Comparison of ENCODE assay signal across 8 cellular contexts in the genomic region with DNA sequence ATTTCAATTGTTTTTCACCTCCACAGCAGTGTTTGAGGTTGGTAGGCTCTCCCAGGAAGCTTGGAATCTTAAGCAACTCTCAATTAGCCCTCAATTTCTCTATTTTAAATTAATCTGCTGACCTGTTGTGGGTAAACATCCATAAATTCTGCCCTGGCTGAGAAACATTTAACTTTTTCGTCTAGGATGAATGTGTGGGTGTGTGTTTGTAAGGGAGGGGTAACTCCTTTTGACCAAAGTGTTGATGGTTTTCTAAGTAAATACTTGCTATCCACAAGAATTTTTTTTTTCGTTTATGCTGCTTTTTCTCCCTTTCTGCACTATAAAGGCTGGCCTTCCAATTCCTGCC. TPM values are rescaled to one million over a fixed set of nuclear protein-coding genes. Genes with fewer than 3 reads are reported as not detected.
DNase-seq lines count a peak whose midpoint lies in the region; ATAC-seq, FAIRE-seq and TF ChIP-seq lines count a peak whose summit lies in the region.

No MANE protein-coding gene starts in this region.

- H3K36me3 ChIP-seq in OCI-LY7 (ENCODE audit: insufficient read depth, low read length), result peaks cover 27% of the 10 kb centered on the region
- no peaks in the 10 kb centered on the region for H3K36me3 ChIP-seq in endothelial cell of umbilical vein (ENCODE audit: control insufficient read depth in 2 of 2, extremely low read depth in 1 of 2, insufficient read depth in 2 of 2, low read length in 2 of 2)
- no peaks in the 10 kb centered on the region for H3K36me3 ChIP-seq in neutrophil

- H3K9ac ChIP-seq in endothelial cell of umbilical vein (replicated peaks; ENCODE audit: extremely low read depth, insufficient read depth, low read length), result peak overlapping the region; percentile 86

- H3K4me3 ChIP-seq in OCI-LY7 (ENCODE audit: low read depth, low read length, poor library complexity, severe bottlenecking) (peak overlapping the region; percentile 92), endothelial cell of umbilical vein (replicated peaks in 1 of 3; ENCODE audit: insufficient read depth in 1 of 3, low read depth in 1 of 3, low read length in 3 of 3) (peak overlapping the region; percentile 63 to 94 (median 80)), neutrophil (ENCODE audit: low read depth in 1 of 2, low read length in 1 of 2) (peak overlapping the region; percentile 82 to 93)

- H3K9me3 Mint-ChIP-seq in CD4-positive, alpha-beta T cell, result no peaks in the 10 kb centered on the region

- intact Hi-C loops in CD4-positive, alpha-beta T cell (cut with DNase I, micrococcal nuclease), result loop anchor here (2.0 to 10.0 kb wide), 8 partner anchors 132 to 1140 kb away; partner anchors contain the start of genes CHCHD1 (in 1 of the 2), DNAJB12 (in 1 of the 2), DNAJC9 (in 1 of the 2) and MICU1 (in 1 of the 2)
- intact Hi-C loops in OCI-LY7 (cut with micrococcal nuclease; ENCODE audit: unreplicated experiment), result loop anchor here (2.0 kb wide), 1 partner anchor 82 kb away; no protein-coding TSS in a partner anchor
- intact Hi-C loops in endothelial cell of umbilical vein (cut with micrococcal nuclease), result no loop called here

- peak overlapping the region; percentile 50; the same call in 1 of the 2 replicates for H2AFZ ChIP-seq in OCI-LY7 (ENCODE audit: low read length)
- peak overlapping the region; percentile 58 for H2AFZ ChIP-seq in endothelial cell of umbilical vein (ENCODE audit: low read depth, low read length)

- FAIRE-seq in endothelial cell of umbilical vein (lab: Jason Lieb, UNC), result peak; percentile 40

- H3K9me3 ChIP-seq in CD4-positive, alpha-beta T cell (ENCODE audit: control insufficient read depth, low read length), result no peaks in the 10 kb centered on the region
- H3K9me3 ChIP-seq in OCI-LY7 (ENCODE audit: low read length) (no peaks in the 10 kb centered on the region), endothelial cell of umbilical vein (replicated peaks; ENCODE audit: control insufficient read depth, insufficient read depth, low read length) (no peaks in the 10 kb centered on the region), neutrophil (no peaks in the 10 kb centered on the region)

- H3K4me1 ChIP-seq in OCI-LY7 (ENCODE audit: insufficient read depth, low read length, poor library complexity, severe bottlenecking), result peaks cover 25% of the 10 kb centered on the region
- H3K4me1 ChIP-seq in endothelial cell of umbilical vein (ENCODE audit: control insufficient read depth, extremely low read depth, insufficient read depth, low read length), result peaks cover 25% of the 10 kb centered on the region
- peaks cover 34 to 35% of the 10 kb centered on the region in 2 experiments for H3K4me1 ChIP-seq in neutrophil (ENCODE audit: control insufficient read depth in 1 of 2, insufficient read depth in 1 of 2, low read depth in 1 of 2, low read length in 1 of 2)

- H3K9me1 ChIP-seq in endothelial cell of umbilical vein (replicated peaks; ENCODE audit: control insufficient read depth, extremely low read depth, insufficient read depth, low read length), result no peaks in the 10 kb centered on the region

- peaks cover 61% of the 10 kb centered on the region for H3K4me1 Mint-ChIP-seq in CD4-positive, alpha-beta T cell (ENCODE audit: low read depth)

- BruUV-seq in OCI-LY7 (replicated peaks; lab: Mats Ljungman, UMichigan), result TSS peak; percentile 74
- BruUV-seq in endothelial cell of umbilical vein (replicated peaks; lab: Mats Ljungman, UMichigan), result no TSS peak

- H3K36me3 Mint-ChIP-seq in CD4-positive, alpha-beta T cell (ENCODE audit: low read depth), result peaks cover 16% of the 10 kb centered on the region

- H3K27ac ChIP-seq in CD4-positive, alpha-beta T cell (ENCODE audit: low read depth, low read length), result peak overlapping the region; percentile 95
- H3K27ac ChIP-seq in OCI-LY7 (ENCODE audit: low read depth, low read length, poor library complexity, severe bottlenecking) (peak overlapping the region; percentile 79), endothelial cell of umbilical vein (ENCODE audit: insufficient read depth, low read depth, low read length) (peak overlapping the region; percentile 72), neutrophil (peak overlapping the region; percentile 98)

- dilution Hi-C loops in endothelial cell of umbilical vein (cut with MboI; ENCODE audit: extremely low pct_ligation_motif_present, low sequenced_read_pairs), result no loop called here

- H3K27me3 ChIP-seq in CD4-positive, alpha-beta T cell (ENCODE audit: control insufficient read depth, insufficient read depth, low read length), result no peaks in the 10 kb centered on the region
- no peaks in the 10 kb centered on the region for H3K27me3 ChIP-seq in endothelial cell of umbilical vein (ENCODE audit: control insufficient read depth in 2 of 2, insufficient read depth in 2 of 2, low read length in 2 of 2)
- H3K27me3 ChIP-seq in neutrophil, result no peaks in the 10 kb centered on the region

- no peak for DNase-seq in CD4-positive, alpha-beta T cell
- DNase-seq in OCI-LY7 (ENCODE audit: low spot score), result no peak
- DNase-seq in endothelial cell of umbilical vein (ENCODE audit: low read depth, low spot score), result no peak
- DNase-seq in NCI-H446 treated with DMSO at 0.1 percent for 48 hours (lab: John Stamatoyannopoulos, UW), result no peak
- no peak for DNase-seq in NCI-H146 (lab: John Stamatoyannopoulos, UW)
- no peak for DNase-seq in HUDEP-2 (lab: John Stamatoyannopoulos, UW; ENCODE audit: unreplicated experiment in 76 of 76)

- H3K27me3 Mint-ChIP-seq in CD4-positive, alpha-beta T cell, result no peaks in the 10 kb centered on the region

- H3K79me2 ChIP-seq in OCI-LY7 (ENCODE audit: insufficient read depth, low read depth, low read length) (peaks cover 54% of the 10 kb centered on the region), endothelial cell of umbilical vein (ENCODE audit: control insufficient read depth, insufficient read depth, low read length) (peaks cover 47% of the 10 kb centered on the region)

- TF ChIP-seq CTCF in CD4-positive, alpha-beta T cell (IDR thresholded peaks at IDR 0.05), result no peak
- TF ChIP-seq CTCF in OCI-LY7 (conservative IDR thresholded peaks at IDR 0.05; ENCODE audit: low read length) (no peak), endothelial cell of umbilical vein (IDR thresholded peaks at IDR 0.05; ENCODE audit: extremely low read depth in 1 of 2, insufficient read depth in 1 of 2, low read depth in 1 of 2, low read length in 2 of 2) (no peak), neutrophil (IDR thresholded peaks at IDR 0.05) (no peak)

- peak overlapping the region; percentile 99 for H3K4me2 ChIP-seq in OCI-LY7 (ENCODE audit: low read length)
- peak overlapping the region; percentile 94 for H3K4me2 ChIP-seq in endothelial cell of umbilical vein (ENCODE audit: insufficient read depth, low read length)

- H4K20me1 ChIP-seq in OCI-LY7 (ENCODE audit: insufficient read depth, low read length) (0 out of 2 replicates have a peak, but pooled peaks cover 5% of the 10 kb centered on the region), endothelial cell of umbilical vein (replicated peaks; ENCODE audit: control insufficient read depth, extremely low read depth, insufficient read depth, low read length) (no peaks in the 10 kb centered on the region)

- TF ChIP-seq POLR2A in endothelial cell of umbilical vein (IDR thresholded peaks at IDR 0.05; ENCODE audit: low read depth, low read length), result no peak

- CTCF ChIA-PET in CD4-positive, alpha-beta T cell (lab: Charles Lee), result interaction anchor here (1.5 kb wide), 1 partner anchor 10 kb away, joined by 5 read pairs; no protein-coding TSS in a partner anchor
- CTCF ChIA-PET in OCI-LY7 (lab: Charles Lee; ENCODE audit: unreplicated experiment), result no interaction called here
- CTCF ChIA-PET in endothelial cell of umbilical vein (lab: Charles Lee), result interaction anchor here (1.2 to 2.4 kb wide), 3 partner anchors 35 to 231 kb away, joined by 3 to 7 read pairs (median 5); no protein-coding TSS in a partner anchor

- peak overlapping the region; percentile 78 for H3K27ac Mint-ChIP-seq in CD4-positive, alpha-beta T cell

- H3K9me2 ChIP-seq in OCI-LY7 (ENCODE audit: insufficient read depth, low read length), result no peaks in the 10 kb centered on the region

- POLR2A ChIA-PET in CD4-positive, alpha-beta T cell (lab: Charles Lee), result interaction anchor here (0.7 to 3.1 kb wide), 19 partner anchors 8 to 1716 kb away, joined by 3 to 36 read pairs (median 7); partner anchors contain the start of genes ANXA7, CHCHD1, DNAJC9 and MRPS16
- POLR2A ChIA-PET in OCI-LY7 (lab: Charles Lee), result interaction anchor here (0.6 to 2.0 kb wide), 6 partner anchors 10 to 432 kb away, joined by 3 to 5 read pairs (median 4); partner anchors contain the start of gene DNAJC9
- POLR2A ChIA-PET in endothelial cell of umbilical vein (lab: Charles Lee), result interaction anchor here (0.6 to 1.2 kb wide), 2 partner anchors 79 to 249 kb away, joined by 3 to 8 read pairs; no protein-coding TSS in a partner anchor

- ATAC-seq in CD4-positive, alpha-beta T cell (ENCODE audit: poor library complexity), result no peak
- no peak for ATAC-seq in HG02610 (IDR thresholded peaks at IDR 0.05; ENCODE audit: unreplicated experiment)

- H3K4me3 Mint-ChIP-seq in CD4-positive, alpha-beta T cell, result peak overlapping the region; percentile 91

TF ChIP-seq in endothelial cell of umbilical vein, 7 proteins besides CTCF, POLR2A, EP300 and RAD21:
- TF ChIP-seq GATA2 (IDR thresholded peaks at IDR 0.05; ENCODE audit: insufficient read depth, insufficient read length, low read depth, low read length) (no peak), FOS (IDR thresholded peaks at IDR 0.05; ENCODE audit: borderline replicate concordance, insufficient read depth, low read length) (no peak)

RNA-seq across cellular contexts. Expression of gene PPP3CB, which starts 1.0 kb away (rescaled TPM):
- 10 to 100 TPM; 20.2 to 20.3 TPM for total RNA-seq in CD4-positive, alpha-beta T cell
- total RNA-seq in OCI-LY7 (2014; rRNA removed; shearing (Covaris generic)), result 15.5 and 18.6 TPM in 2 replicates
- total RNA-seq in OCI-LY7 (2022) (43.1 and 45.3 TPM in 2 replicates), endothelial cell of umbilical vein (29.8 and 30.4 TPM in 2 replicates)
- polyA plus RNA-seq in endothelial cell of umbilical vein, result 7.8 and 13.5 TPM in 2 replicates
- 17.3 and 20.2 TPM in 2 replicates for polyA plus RNA-seq in endothelial cell of umbilical vein (2011; cell fraction: cytosol; rRNA removed)
- 21.4 and 23.3 TPM in 2 replicates for polyA plus RNA-seq in endothelial cell of umbilical vein (2011; cell fraction: nucleus; rRNA removed)
- 32.9 and 37.3 TPM in 2 replicates for polyA plus RNA-seq in endothelial cell of umbilical vein (2012)
- polyA minus RNA-seq in endothelial cell of umbilical vein, result 16.7 and 17.1 TPM in 2 replicates
- polyA minus RNA-seq in endothelial cell of umbilical vein (2011; cell fraction: cytosol; rRNA and poly(A)+ RNA removed), result 6.3 TPM
- 24.3 and 32.6 TPM in 2 replicates for polyA minus RNA-seq in endothelial cell of umbilical vein (2011; cell fraction: nucleus; rRNA and poly(A)+ RNA removed)
